ENCODE assay signal across 7 cellular contexts in the genomic region with DNA sequence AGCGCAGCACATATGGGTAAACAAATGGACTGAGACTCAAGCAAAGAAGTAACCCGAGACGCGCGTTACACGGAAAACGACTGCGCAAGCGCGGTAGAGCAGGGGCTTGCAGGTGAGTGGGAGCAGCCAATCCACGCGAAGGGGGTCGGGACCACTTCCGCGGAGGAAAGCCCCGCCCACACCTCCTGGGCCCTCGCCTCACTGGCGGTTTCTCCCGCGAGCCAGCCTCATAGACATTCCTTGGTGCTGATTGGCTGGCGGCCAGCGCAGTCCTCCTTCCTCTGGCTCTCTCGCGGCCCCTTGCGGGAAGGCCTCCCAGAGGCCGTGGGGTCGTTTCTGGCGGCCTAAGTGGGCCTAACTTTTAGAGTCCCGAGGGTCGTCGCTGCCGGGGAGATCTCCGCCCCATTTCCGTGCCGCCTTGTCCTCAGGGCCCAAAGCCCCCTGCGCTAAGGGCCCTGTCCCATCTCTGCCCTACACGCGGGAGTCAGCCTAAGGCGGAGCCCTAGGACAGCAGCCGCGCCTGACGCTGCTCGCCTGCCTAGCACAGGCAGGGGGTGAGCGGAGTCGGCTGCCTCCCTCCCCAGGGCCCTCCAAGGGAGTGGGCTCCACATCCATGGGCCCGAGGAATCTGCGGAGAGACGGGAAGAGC. TPM values are rescaled to one million over a fixed set of nuclear protein-coding genes. Genes with fewer than 3 reads are reported as not detected.
DNase-seq lines count a peak whose midpoint lies in the region; ATAC-seq lines count a peak whose summit lies in the region.

No MANE protein-coding gene starts in this region.

- H3K9me3 ChIP-seq in effector memory CD4-positive, alpha-beta T cell (ENCODE audit: control insufficient read depth, low read length), result no peaks in the 10 kb centered on the region

- peak overlapping the region; percentile 59 for H3K4me3 ChIP-seq in effector memory CD4-positive, alpha-beta T cell (ENCODE audit: insufficient read depth, low read depth, low read length, poor library complexity, severe bottlenecking)

- H3K27ac ChIP-seq in effector memory CD4-positive, alpha-beta T cell (ENCODE audit: insufficient read depth, low read length, poor library complexity, severe bottlenecking), result peak overlapping the region; percentile 81

- ATAC-seq in GM18861 (IDR thresholded peaks at IDR 0.05; ENCODE audit: unreplicated experiment), result peak; percentile 96
- peak; percentile 97 for ATAC-seq in HG03095 (IDR thresholded peaks at IDR 0.05; ENCODE audit: unreplicated experiment)

- no peaks in the 10 kb centered on the region for H3K27me3 ChIP-seq in effector memory CD4-positive, alpha-beta T cell (replicated peaks; ENCODE audit: control insufficient read depth, insufficient read depth, low read length, poor library complexity, severe bottlenecking)

- no peaks in the 10 kb centered on the region for H3K36me3 ChIP-seq in effector memory CD4-positive, alpha-beta T cell (ENCODE audit: control insufficient read depth, insufficient read depth, low read length)

- DNase-seq in NCI-H226 (peak; percentile 94), lung microvascular endothelial cell (ENCODE audit: low read depth in 2 of 2) (peak; percentile 61 to 73)
- peak; percentile 96 for DNase-seq in activated CD8-positive, alpha-beta memory T cell treated with anti-CD3 and anti-CD28 coated beads for 24 hours
- peak; percentile 98 for DNase-seq in effector memory CD4-positive, alpha-beta T cell
- peak; percentile 96 to 99 (median 98) for DNase-seq in stimulated activated CD4-positive, alpha-beta T cell treated with anti-CD3 and anti-CD28 coated beads, TNF-alpha, amount 100 ng/mL, for 24 hours (ENCODE audit: low read depth in 3 of 3)

- H3K4me1 ChIP-seq in effector memory CD4-positive, alpha-beta T cell (ENCODE audit: control insufficient read depth, insufficient read depth, low read length, poor library complexity, severe bottlenecking), result peaks cover 2% of the 10 kb centered on the region

RNA-seq across cellular contexts. Expression of gene FXYD4, which starts 9.1 kb away (rescaled TPM):
- total RNA-seq in lung microvascular endothelial cell, result not detected in 2 replicates

RNA-seq across cellular contexts. Expression of gene HNRNPF, which starts 46.7 kb away (rescaled TPM):
- total RNA-seq in lung microvascular endothelial cell, result 132 and 160 TPM in 2 replicates

Comparison
In these comparisons a context has a peak if more than half of its experiments do, and no peak if none do; other contexts are left out.
1. Peak in every context shown above with its lines: DNase-seq, ATAC-seq, H3K4me3 ChIP-seq and H3K27ac ChIP-seq.